Comparison of ENCODE assay signal across 20 cellular contexts in genomic region chr17:43471801-43472200, GRCh38. TPM values are rescaled to one million over a fixed set of nuclear protein-coding genes. Genes with fewer than 3 reads are reported as not detected.
DNase-seq lines count a peak whose midpoint lies in the region; ATAC-seq and TF ChIP-seq lines count a peak whose summit lies in the region.
"Had no signal": no experiment of that assay in that cellular context is flagged by ENCODE, and none has a peak within 500 bp of the region (broad histone marks: within the 10 kb centered on the region; RNA-seq: fewer than 3 reads in every experiment).

No MANE protein-coding gene starts in this region.

- no peaks in the 10 kb centered on the region for H3K4me1 ChIP-seq in HEK293 (ENCODE audit: control insufficient read depth, insufficient read depth, low read length)
- H3K4me1 ChIP-seq: Peyer's patch had no signal

- H3K27ac ChIP-seq in HEK293 (ENCODE audit: extremely low read depth, low read depth, low read length) (no peak overlapping the region), caudate nucleus (ENCODE audit: low read depth, low read length) (no peak overlapping the region)
- H3K27ac ChIP-seq: Peyer's patch, SK-N-MC had no signal

- POLR2A ChIA-PET in HEK293 (lab: Yijun Ruan, JAX), result no interaction called here

- no peak for ATAC-seq in HG02970 (IDR thresholded peaks at IDR 0.05; ENCODE audit: low FRiP score, unreplicated experiment)
- ATAC-seq: HCT116 had no signal

- no peaks in the 10 kb centered on the region for H3K36me3 ChIP-seq in HEK293 (ENCODE audit: control insufficient read depth in 2 of 2, insufficient read depth in 1 of 2, low read length in 2 of 2)
- H3K36me3 ChIP-seq: Peyer's patch had no signal

- peak; percentile 36 for DNase-seq in M059J (ENCODE audit: low read depth)
- peak; percentile 30 for DNase-seq in astrocyte of the hippocampus (ENCODE audit: low read depth, low spot score)
- peak; percentile 66 for DNase-seq in iris pigment epithelial cell (ENCODE audit: low read depth)
- no peak for DNase-seq in SKM-1 treated with dmso at 0.1 percent for 144 hours (lab: John Stamatoyannopoulos, UW; ENCODE audit: unreplicated experiment)
- no peak for DNase-seq in NCI-H1105 treated with DMSO at 0.1 percent for 48 hours (lab: John Stamatoyannopoulos, UW)
- no peak for DNase-seq in caudate nucleus (lab: John Stamatoyannopoulos, UW)
- DNase-seq: Caco-2, DMS153, MV-4-11, NCI-H1436, NCI-H2029 treated with DMSO at 0.1 percent for 48 hours, NCI-H2171 treated with DMSO at 0.1 percent for 48 hours, NCI-H510A, Peyer's patch, Right ventricle myocardium superior, T-helper 1 cell had no signal

- TF ChIP-seq CTCF in HEK293 (tag by site-specific recombination; IDR thresholded peaks at IDR 0.05), result no peak

- H3K9me3 ChIP-seq in HEK293 (ENCODE audit: control insufficient read depth, insufficient read depth, low read depth, low read length), result no peaks in the 10 kb centered on the region
- H3K9me3 ChIP-seq: Caco-2, Peyer's patch had no signal

- H3K4me3 ChIP-seq in HEK293 (ENCODE audit: low read depth, low read length), result no peak overlapping the region
- H3K4me3 ChIP-seq: Peyer's patch, SK-N-MC had no signal

- CTCF ChIA-PET in HEK293 (lab: Yijun Ruan, JAX), result interaction anchor here (4.9 kb wide), 1 partner anchor 11 kb away, joined by 39 read pairs; the partner anchor contains the start of gene DHX8

TF ChIP-seq in HEK293, 187 proteins besides CTCF, POLR2A, EP300 and RAD21:
- TF ChIP-seq ZNF354C (tag by site-specific recombination; IDR thresholded peaks at IDR 0.05; ENCODE audit: borderline replicate concordance, low read depth), result no peak
- peak; percentile 73 for TF ChIP-seq PRDM10 (tag by site-specific recombination; IDR thresholded peaks at IDR 0.05)
- TF ChIP-seq ATF2 (tag by site-specific recombination; IDR thresholded peaks at IDR 0.05; ENCODE audit: low read depth), result no peak
- peak; percentile 81 for TF ChIP-seq ZNF600 (tag by site-specific recombination; IDR thresholded peaks at IDR 0.05)
- TF ChIP-seq ZIC2 (tag by site-specific recombination; IDR thresholded peaks at IDR 0.05), result no peak

RNA-seq across cellular contexts. Expression of gene DHX8, which starts 12.0 kb away (rescaled TPM):
- total RNA-seq in M059J (2014; rRNA removed; shearing (Covaris generic)), result 53.7 and 62.9 TPM in 2 replicates

Comparison
In these comparisons a context has a peak if more than half of its experiments do, and no peak if none do; other contexts are left out.
1. DNase-seq: peak in M059J (single experiment), astrocyte of the hippocampus (single experiment) and iris pigment epithelial cell (single experiment); none in SKM-1 treated with dmso at 0.1 percent for 144 hours (single experiment), NCI-H1105 treated with DMSO at 0.1 percent for 48 hours (single experiment) and caudate nucleus (0 of 61).